1 cellular context compared by ENCODE assay signal in genomic region chr12:6613015-6613775, GRCh38.
TF ChIP-seq lines count a peak whose summit lies in the region.

No MANE protein-coding gene starts in this region.

TF ChIP-seq in Ishikawa, 13 proteins besides CTCF, POLR2A, EP300 and RAD21 (continued from another document):
- TF ChIP-seq CREB1 (IDR thresholded peaks at IDR 0.05; ENCODE audit: low read depth), result no peak
- TF ChIP-seq REST (IDR thresholded peaks at IDR 0.05; ENCODE audit: low read depth), result no peak
- no peak for TF ChIP-seq TAF1 (IDR thresholded peaks at IDR 0.05; ENCODE audit: low read depth)
- TF ChIP-seq, protein P1, sequence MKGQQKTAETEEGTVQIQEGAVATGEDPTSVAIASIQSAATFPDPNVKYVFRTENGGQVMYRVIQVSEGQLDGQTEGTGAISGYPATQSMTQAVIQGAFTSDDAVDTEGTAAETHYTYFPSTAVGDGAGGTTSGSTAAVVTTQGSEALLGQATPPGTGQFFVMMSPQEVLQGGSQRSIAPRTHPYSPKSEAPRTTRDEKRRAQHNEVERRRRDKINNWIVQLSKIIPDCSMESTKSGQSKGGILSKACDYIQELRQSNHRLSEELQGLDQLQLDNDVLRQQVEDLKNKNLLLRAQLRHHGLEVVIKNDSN (IDR thresholded peaks at IDR 0.05), result no peak; the same call in 1 of the 2 replicates
- peak; percentile 67; the same call in 1 of the 2 replicates for TF ChIP-seq EGR1 (IDR thresholded peaks at IDR 0.05)
- TF ChIP-seq TEAD4 (IDR thresholded peaks at IDR 0.05), result peak; percentile 80
- no peak for TF ChIP-seq NFIC (IDR thresholded peaks at IDR 0.05)
TF ChIP-seq in Ishikawa: peak in this region for 4.
